8 cellular contexts compared by ENCODE assay signal in genomic region chr3:72847751-72848702, GRCh38. TPM values are rescaled to one million over a fixed set of nuclear protein-coding genes. Genes with fewer than 3 reads are reported as not detected.
A peak's percentile ranks its signal among the peaks of the same experiment; 100 is the strongest.
DNase-seq lines count a peak whose midpoint lies in the region; ATAC-seq, FAIRE-seq and TF ChIP-seq lines count a peak whose summit lies in the region.

TSS of gene SHQ1 (minus strand) at chr3:72848445. CDS start at chr3:72848340, 105 bp downstream.

- POLR2A ChIA-PET in A549 (lab: Yijun Ruan, JAX): no interaction called here

- TF ChIP-seq POLR2A in A549 (IDR thresholded peaks at IDR 0.05; ENCODE audit: low read length) (peak; percentile 88), GM18526 (IDR thresholded peaks at IDR 0.05; ENCODE audit: extremely low read depth, insufficient read length) (peak; percentile 72), gastrocnemius medialis (IDR thresholded peaks at IDR 0.05) (peak; percentile 55 to 61)

- no peak for FAIRE-seq in A549 (lab: Jason Lieb, UNC)

- intact Hi-C loops in gastrocnemius medialis (cut with DNase I; ENCODE audit: low total_unique reads): loop anchor here (1.0 to 5.0 kb wide), 2 partner anchors 148 to 209 kb away; partner anchors contain the start of gene PPP4R2

- CTCF ChIA-PET in A549 (lab: Yijun Ruan, JAX): interaction anchor here (0.6 to 8.4 kb wide), 7 partner anchors 8 to 972 kb away, joined by 3 to 117 read pairs (median 4); partner anchors contain the start of gene GXYLT2

- TF ChIP-seq CTCF in A549 (IDR thresholded peaks at IDR 0.05) (no peak), gastrocnemius medialis (IDR thresholded peaks at IDR 0.05 in 4 of 5, conservative IDR thresholded peaks at IDR 0.05 in 1 of 5) (no peak)

- H3K27ac ChIP-seq in A549 (peak within 1 kb of the TSS; percentile 74 to 91), gastrocnemius medialis (peak within 1 kb of the TSS; percentile 79 to 91 (median 82))

- H3K27me3 ChIP-seq in gastrocnemius medialis: no peaks in the 10 kb centered on the region

- DNase-seq in A549 (ENCODE audit: low read depth in 1 of 2, low spot score in 1 of 2) (peak; percentile 84 to 92), NCI-H2171 (lab: John Stamatoyannopoulos, UW) (peak; percentile 78), UCSD-AML1 (lab: John Stamatoyannopoulos, UW; ENCODE audit: unreplicated experiment) (peak; percentile 92), brain pericyte (ENCODE audit: low read depth, low spot score) (peak; percentile 75), gastrocnemius medialis (peak; percentile 92 to 93)

- no peaks in the 10 kb centered on the region for H3K36me3 ChIP-seq in gastrocnemius medialis

- in situ Hi-C loops in gastrocnemius medialis (cut with MboI; ENCODE audit: low sequenced_read_pairs in 4 of 4): loop anchor here in 2 of 4 donors (25.0 kb wide), 1 partner anchor 214 kb away; the partner anchor contains the start of gene EBLN2 (in 2 of the 2)

- TF ChIP-seq RAD21 in A549 (conservative IDR thresholded peaks at IDR 0.05 in 1 of 2, IDR thresholded peaks at IDR 0.05 in 1 of 2): no peak

- H3K4me3 ChIP-seq in A549 (peak within 1 kb of the TSS; percentile 80), iPS-11a (ENCODE audit: low read depth, low read length) (peak within 1 kb of the TSS; percentile 89), gastrocnemius medialis (peak within 1 kb of the TSS; percentile 81 to 100 (median 91))

- under 1% methylated on average over 40 of the region's 86 CpGs for WGBS in A549 (ENCODE audit: missing lambda C conversion rate)

- H3K4me1 ChIP-seq in A549: peaks cover 31% of the 10 kb centered on the region
- peaks cover 23 to 35% of the 10 kb centered on the region in 2 donors for H3K4me1 ChIP-seq in gastrocnemius medialis

- ATAC-seq in A549 (peak; percentile 98), HG03064 (IDR thresholded peaks at IDR 0.05; ENCODE audit: low read depth, unreplicated experiment) (peak; percentile 92), gastrocnemius medialis (peak; percentile 99)

- peak within 1 kb of the TSS; percentile 99 for H3K4me2 ChIP-seq in A549

- no peak for TF ChIP-seq EP300 in A549 (IDR thresholded peaks at IDR 0.05)

- H3K9me3 ChIP-seq in A549 (no peaks in the 10 kb centered on the region), gastrocnemius medialis (no peaks in the 10 kb centered on the region)

TF ChIP-seq in A549, 52 proteins besides CTCF, POLR2A, EP300 and RAD21 (continues in another document):
- TF ChIP-seq MAZ (IDR thresholded peaks at IDR 0.05; ENCODE audit: borderline replicate concordance, low read depth, low read length) (no peak), BHLHE40 (IDR thresholded peaks at IDR 0.05; ENCODE audit: low read depth, low read length) (no peak), CBX2 (IDR thresholded peaks at IDR 0.05; ENCODE audit: borderline replicate concordance, low read depth) (no peak), ZC3H11A (IDR thresholded peaks at IDR 0.05) (no peak), RARB (CRISPR knock-in tag; IDR thresholded peaks at IDR 0.05) (no peak), CBX8 (IDR thresholded peaks at IDR 0.05) (no peak), FOSB (CRISPR knock-in tag; IDR thresholded peaks at IDR 0.05) (no peak), RFX5 (IDR thresholded peaks at IDR 0.05) (no peak), TFCP2L1 (CRISPR knock-in tag; IDR thresholded peaks at IDR 0.05) (no peak), PBX3 (IDR thresholded peaks at IDR 0.05) (no peak), JUN (IDR thresholded peaks at IDR 0.05) (peak in 1 of 2 experiments; percentile 61; a peak in 2 of 5 replicates), HEYL (CRISPR knock-in tag; IDR thresholded peaks at IDR 0.05) (no peak), SMC3 (IDR thresholded peaks at IDR 0.05) (no peak), PHF8 (IDR thresholded peaks at IDR 0.05; ENCODE audit: borderline replicate concordance, low read depth) (peak; percentile 84), USF2 (IDR thresholded peaks at IDR 0.05) (no peak), JUNB (IDR thresholded peaks at IDR 0.05) (no peak), GATA3 (IDR thresholded peaks at IDR 0.05; ENCODE audit: borderline replicate concordance) (no peak), CEBPB (IDR thresholded peaks at IDR 0.05) (no peak), POLR2AphosphoS2 (conservative IDR thresholded peaks at IDR 0.05; ENCODE audit: low read length) (no peak), KDM5A (IDR thresholded peaks at IDR 0.05) (no peak; the same call in 1 of the 2 replicates), MAFK (IDR thresholded peaks at IDR 0.05; ENCODE audit: partially characterized antibody) (no peak), HOXB5 (CRISPR knock-in tag; IDR thresholded peaks at IDR 0.05) (peak; percentile 85), NR3C1 (IDR thresholded peaks at IDR 0.05) (no peak), TP53 (CRISPR knock-in tag; IDR thresholded peaks at IDR 0.05) (no peak), BCL3 (IDR thresholded peaks at IDR 0.05) (0 out of 3 replicates have a peak, but pooled peaks have one; percentile 54), ZFP36 (IDR thresholded peaks at IDR 0.05; ENCODE audit: borderline replicate concordance, partially characterized antibody) (no peak), EHMT2 (IDR thresholded peaks at IDR 0.05; ENCODE audit: low read depth) (no peak), FOSL2 (IDR thresholded peaks at IDR 0.05) (no peak), FOSL2 (CRISPR knock-in tag; IDR thresholded peaks at IDR 0.05) (no peak), SREBF2 (IDR thresholded peaks at IDR 0.05) (no peak), KDM1A (IDR thresholded peaks at IDR 0.05; ENCODE audit: low read depth) (no peak), HOXA7 (CRISPR knock-in tag; IDR thresholded peaks at IDR 0.05) (no peak), NFE2L2 (conservative IDR thresholded peaks at IDR 0.05; ENCODE audit: low read length) (no peak)
- TF ChIP-seq, protein P1, sequence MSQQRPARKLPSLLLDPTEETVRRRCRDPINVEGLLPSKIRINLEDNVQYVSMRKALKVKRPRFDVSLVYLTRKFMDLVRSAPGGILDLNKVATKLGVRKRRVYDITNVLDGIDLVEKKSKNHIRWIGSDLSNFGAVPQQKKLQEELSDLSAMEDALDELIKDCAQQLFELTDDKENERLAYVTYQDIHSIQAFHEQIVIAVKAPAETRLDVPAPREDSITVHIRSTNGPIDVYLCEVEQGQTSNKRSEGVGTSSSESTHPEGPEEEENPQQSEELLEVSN (IDR thresholded peaks at IDR 0.05; ENCODE audit: borderline replicate concordance, low read depth): peak; percentile 97
- TF ChIP-seq, protein P2, sequence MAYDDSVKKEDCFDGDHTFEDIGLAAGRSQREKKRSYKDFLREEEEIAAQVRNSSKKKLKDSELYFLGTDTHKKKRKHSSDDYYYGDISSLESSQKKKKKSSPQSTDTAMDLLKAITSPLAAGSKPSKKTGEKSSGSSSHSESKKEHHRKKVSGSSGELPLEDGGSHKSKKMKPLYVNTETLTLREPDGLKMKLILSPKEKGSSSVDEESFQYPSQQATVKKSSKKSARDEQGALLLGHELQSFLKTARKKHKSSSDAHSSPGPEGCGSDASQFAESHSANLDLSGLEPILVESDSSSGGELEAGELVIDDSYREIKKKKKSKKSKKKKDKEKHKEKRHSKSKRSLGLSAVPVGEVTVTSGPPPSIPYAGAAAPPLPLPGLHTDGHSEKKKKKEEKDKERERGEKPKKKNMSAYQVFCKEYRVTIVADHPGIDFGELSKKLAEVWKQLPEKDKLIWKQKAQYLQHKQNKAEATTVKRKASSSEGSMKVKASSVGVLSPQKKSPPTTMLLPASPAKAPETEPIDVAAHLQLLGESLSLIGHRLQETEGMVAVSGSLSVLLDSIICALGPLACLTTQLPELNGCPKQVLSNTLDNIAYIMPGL (CRISPR knock-in tag; IDR thresholded peaks at IDR 0.05; ENCODE audit: borderline replicate concordance): no peak
- TF ChIP-seq, protein P3, sequence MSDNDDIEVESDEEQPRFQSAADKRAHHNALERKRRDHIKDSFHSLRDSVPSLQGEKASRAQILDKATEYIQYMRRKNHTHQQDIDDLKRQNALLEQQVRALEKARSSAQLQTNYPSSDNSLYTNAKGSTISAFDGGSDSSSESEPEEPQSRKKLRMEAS (IDR thresholded peaks at IDR 0.05): peak; percentile 95

RNA-seq across cellular contexts. Expression of gene SHQ1, which starts in this region (rescaled TPM):
- polyA plus RNA-seq in A549 (2011; rRNA removed) (19.5 and 22.2 TPM in 2 replicates), A549 (2017; fragmentation: RNase III; extraction: RNeasy Plus Mini Kit Qiagen cat#74134 plus additional on column Dnase treatment) (16.4 to 18.0 TPM (median 17.1 TPM) in 3 replicates)
- polyA plus RNA-seq in A549 (2012; cell fraction: cytosol; rRNA removed): 7.1 and 8.2 TPM in 2 replicates
- polyA plus RNA-seq in A549 (2012; cell fraction: nucleus; rRNA removed): 4.2 and 7.1 TPM in 2 replicates
- polyA minus RNA-seq in A549 (2011; rRNA and poly(A)+ RNA removed): 8.4 and 9.3 TPM in 2 replicates
- total RNA-seq in gastrocnemius medialis: 10 to 100 TPM in 3 of 4 donors, 1 to 10 TPM in 1; 9.2 to 15.0 (median 12.6) TPM

Comparison
In these comparisons a context has a peak if more than half of its experiments do, and no peak if none do; other contexts are left out.
1. Peak in every context shown above with its lines: DNase-seq, ATAC-seq, H3K4me3 ChIP-seq and H3K27ac ChIP-seq.